Comparison of ENCODE assay signal across 8 cellular contexts in the genomic region with DNA sequence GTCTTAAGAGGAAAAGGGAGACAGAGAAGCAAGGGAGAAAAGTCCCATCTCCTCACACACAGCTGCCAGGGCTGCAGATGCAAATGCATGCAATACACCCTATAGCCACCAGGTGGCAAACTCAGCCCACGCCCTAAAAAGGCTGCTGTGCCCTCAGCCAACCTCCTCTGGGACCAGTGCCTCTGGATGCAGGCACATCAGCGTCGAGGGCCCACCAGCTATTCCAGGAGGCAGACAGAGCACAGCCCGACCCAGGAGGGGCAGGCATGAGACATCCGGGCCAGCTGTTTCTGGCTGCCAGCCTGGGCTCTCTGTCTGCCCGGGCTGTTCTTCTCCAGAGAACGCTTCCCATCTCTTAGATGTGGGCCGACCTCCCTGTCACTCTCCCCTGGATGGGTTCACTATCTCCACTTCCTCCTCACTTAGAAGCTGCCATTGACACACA. TPM values are rescaled to one million over a fixed set of nuclear protein-coding genes. Genes with fewer than 3 reads are reported as not detected.
DNase-seq lines count a peak whose midpoint lies in the region; ATAC-seq and TF ChIP-seq lines count a peak whose summit lies in the region.

No MANE protein-coding gene starts in this region.

- H3K9me3 Mint-ChIP-seq in activated naive CD8-positive, alpha-beta T cell treated with anti-CD3 and anti-CD28 coated beads, Interleukin-2, amount 50 U/mL, for 24 hours = no peaks in the 10 kb centered on the region

- WGBS in heart left ventricle, 4 donors = 6 to 10% (median 9%) methylated on average over 7 to 8 of the region's 8 CpGs
- 20% methylated on average over 7 of the region's 8 CpGs for WGBS in prostate gland

- H3K36me3 Mint-ChIP-seq in activated naive CD8-positive, alpha-beta T cell treated with anti-CD3 and anti-CD28 coated beads, Interleukin-2, amount 50 U/mL, for 24 hours (ENCODE audit: low read depth) = peaks cover 6% of the 10 kb centered on the region

- intact Hi-C loops in heart left ventricle (cut with DNase I) = loop anchor here (1.0 to 10.0 kb wide), 11 partner anchors 37 to 255 kb away; a partner anchor contains a TSS
- intact Hi-C loops in prostate gland (cut with DNase I) = loop anchor here (1.0 to 5.0 kb wide), 2 partner anchors 47 to 104 kb away; no protein-coding TSS in a partner anchor

- TF ChIP-seq CTCF in GM12874 (IDR thresholded peaks at IDR 0.05; ENCODE audit: insufficient read depth, low read depth, low read length) (peak; percentile 95), NB4 (IDR thresholded peaks at IDR 0.05; ENCODE audit: low read depth, low read length) (peak; percentile 99), heart left ventricle (IDR thresholded peaks at IDR 0.05) (peak; percentile 93 to 100 (median 99)), prostate gland (IDR thresholded peaks at IDR 0.05) (peak; percentile 95 to 98 (median 97))

- no peak overlapping the region for H3K4me3 ChIP-seq in NB4 (ENCODE audit: low read depth, low read length)
- H3K4me3 ChIP-seq in heart left ventricle = no peak overlapping the region
- H3K4me3 ChIP-seq in prostate gland = no peak overlapping the region

- H3K36me3 ChIP-seq in heart left ventricle = peaks cover 0 to 99% (median 56%) of the 10 kb centered on the region in 9 donors
- peaks cover 4 to 11% of the 10 kb centered on the region in 2 donors for H3K36me3 ChIP-seq in prostate gland

- peaks cover 0 to 31% (median 14%) of the 10 kb centered on the region in 12 donors for H3K4me1 ChIP-seq in heart left ventricle
- H3K4me1 ChIP-seq in prostate gland (replicated peaks) = no peaks in the 10 kb centered on the region

- no peak overlapping the region for H3K27ac Mint-ChIP-seq in activated naive CD8-positive, alpha-beta T cell treated with anti-CD3 and anti-CD28 coated beads, Interleukin-2, amount 50 U/mL, for 24 hours

- H3K27ac ChIP-seq in heart left ventricle (peak overlapping the region in 6 of 12 donors; percentile 2 to 43 (median 22)), prostate gland (no peak overlapping the region)

- ATAC-seq in activated naive CD8-positive, alpha-beta T cell treated with anti-CD3 and anti-CD28 coated beads, Interleukin-2, amount 50 U/mL, for 24 hours = peak; percentile 77
- ATAC-seq in heart left ventricle = peak; percentile 77 to 90 (median 84)
- no peak for ATAC-seq in GM21619 (IDR thresholded peaks at IDR 0.05; ENCODE audit: unreplicated experiment)

- no peaks in the 10 kb centered on the region for H3K27me3 ChIP-seq in heart left ventricle
- no peaks in the 10 kb centered on the region for H3K27me3 ChIP-seq in prostate gland (replicated peaks; ENCODE audit: insufficient read depth)

- no peaks in the 10 kb centered on the region for H3K9me3 ChIP-seq in heart left ventricle
- no peaks in the 10 kb centered on the region for H3K9me3 ChIP-seq in prostate gland

- peaks cover 24% of the 10 kb centered on the region for H3K4me1 Mint-ChIP-seq in activated naive CD8-positive, alpha-beta T cell treated with anti-CD3 and anti-CD28 coated beads, Interleukin-2, amount 50 U/mL, for 24 hours

- H3K4me3 Mint-ChIP-seq in activated naive CD8-positive, alpha-beta T cell treated with anti-CD3 and anti-CD28 coated beads, Interleukin-2, amount 50 U/mL, for 24 hours = no peak overlapping the region

- no peaks in the 10 kb centered on the region for H3K27me3 Mint-ChIP-seq in activated naive CD8-positive, alpha-beta T cell treated with anti-CD3 and anti-CD28 coated beads, Interleukin-2, amount 50 U/mL, for 24 hours

- DNase-seq in NB4 (ENCODE audit: low read depth) = peak; percentile 79
- DNase-seq in T follicular helper cell (ENCODE audit: low read depth) = peak; percentile 59
- DNase-seq in activated naive CD8-positive, alpha-beta T cell treated with anti-CD3 and anti-CD28 coated beads, Interleukin-2, amount 50 U/mL, for 24 hours = peak; percentile 79
- DNase-seq in heart left ventricle = peak; percentile 69 to 86 (median 82)
- peak; percentile 65 for DNase-seq in prostate gland (ENCODE audit: low spot score)
- DNase-seq in ureter (ENCODE audit: low spot score) = peak; percentile 84

- no peak for TF ChIP-seq POLR2A in NB4 (IDR thresholded peaks at IDR 0.05; ENCODE audit: extremely low read depth, insufficient read length)
- TF ChIP-seq POLR2A in heart left ventricle (IDR thresholded peaks at IDR 0.05) = no peak
- TF ChIP-seq POLR2A in prostate gland (IDR thresholded peaks at IDR 0.05) = no peak

RNA-seq across cellular contexts. Expression of a gene that starts 39.7 kb away (rescaled TPM):
- total RNA-seq in heart left ventricle (1 to 10 TPM in 1 of 9 donors, under 1 TPM in 4, not detected in 4; 0.08 to 1.0 (median 0.19) TPM), prostate gland (1 to 10 TPM in 1 of 2 donors, under 1 TPM in 1; 0.68 to 8.3 TPM), ureter (0.26 TPM)
- polyA plus RNA-seq in heart left ventricle = under 1 TPM in 1 of 2 donors, not detected in 1; 0.07 TPM
